In the genomic region with DNA sequence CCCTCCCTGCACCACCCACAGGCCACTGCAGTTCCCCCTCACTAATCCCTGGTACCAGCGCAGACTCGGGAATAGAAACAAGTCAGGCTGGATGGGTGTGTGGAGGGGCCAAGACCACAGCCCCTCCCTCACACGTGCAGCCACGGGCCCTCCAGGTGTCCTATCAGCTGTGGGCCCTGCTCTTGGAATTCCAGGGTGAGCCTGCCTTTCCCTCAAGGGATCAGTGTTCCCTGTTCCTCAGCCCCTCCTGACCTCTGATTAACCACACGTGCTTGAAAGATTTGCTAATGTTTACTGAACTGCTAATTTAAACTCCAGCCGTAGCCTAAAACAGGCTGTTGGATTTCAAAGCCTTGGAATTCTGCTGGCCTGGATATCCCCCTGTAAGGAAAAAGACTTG, we compare ENCODE assay signal across 24 cellular contexts.
DNase-seq lines count a peak whose midpoint lies in the region; ATAC-seq and TF ChIP-seq lines count a peak whose summit lies in the region.
"Had no signal": no experiment of that assay in that cellular context is flagged by ENCODE, and none has a peak within 500 bp of the region (broad histone marks: within the 10 kb centered on the region; RNA-seq: fewer than 3 reads in every experiment).

No MANE protein-coding gene starts in this region.

- peaks cover 10% of the 10 kb centered on the region for H3K4me1 ChIP-seq in endodermal cell (ENCODE audit: control insufficient read depth, insufficient read depth, low read length)

- no peaks in the 10 kb centered on the region for H3K27me3 Mint-ChIP-seq in activated CD8-positive, alpha-beta T cell treated with anti-CD3 and anti-CD28 coated beads, Interleukin-2, amount 10 ng/mL, durations not matched to agents 7 days and 5 days (ENCODE audit: low read depth)
- no peaks in the 10 kb centered on the region for H3K27me3 Mint-ChIP-seq in activated CD8-positive, alpha-beta T cell treated with anti-CD3 and anti-CD28 coated beads for 36 hours
- no peaks in the 10 kb centered on the region for H3K27me3 Mint-ChIP-seq in endodermal cell (ENCODE audit: insufficient read depth)
- H3K27me3 Mint-ChIP-seq in nephron (ENCODE audit: low read depth): no peaks in the 10 kb centered on the region
- peaks cover 0 to 2% (median 2%) of the 10 kb centered on the region in 3 donors for H3K27me3 Mint-ChIP-seq in CD14-positive monocyte (ENCODE audit: low read depth in 3 of 3)
- H3K27me3 Mint-ChIP-seq: activated CD4-positive, alpha-beta T cell treated with anti-CD3 and anti-CD28 coated beads, Interleukin-2, amount 10 ng/mL, durations not matched to agents 24 days and 14 days; B cell; dendritic cell treated with granulocyte-macrophage colony-stimulating factor and Interleukin-4, amounts not matched to agents 40 ng/mL and 50 ng/mL, for 4 days had no signal

- intact Hi-C loops in activated CD8-positive, alpha-beta T cell treated with anti-CD3 and anti-CD28 coated beads for 36 hours (cut with micrococcal nuclease): no loop called here
- intact Hi-C loops in CD14-positive monocyte (cut with micrococcal nuclease): no loop called here

- H3K36me3 ChIP-seq in endodermal cell (ENCODE audit: control insufficient read depth, insufficient read depth, low read length): no peaks in the 10 kb centered on the region
- H3K36me3 ChIP-seq: adrenal gland, cardiac muscle cell had no signal

- CTCF ChIA-PET in activated CD8-positive, alpha-beta T cell treated with anti-CD3 and anti-CD28 coated beads, Interleukin-2, amount 10 ng/mL, durations not matched to agents 7 days and 5 days (lab: Charles Lee): no interaction called here
- CTCF ChIA-PET in activated CD8-positive, alpha-beta T cell treated with anti-CD3 and anti-CD28 coated beads for 36 hours (lab: Charles Lee): interaction anchor here (1.1 kb wide), 1 partner anchor 148 kb away, joined by 3 read pairs; no protein-coding TSS in a partner anchor

- H3K27ac ChIP-seq in endodermal cell (ENCODE audit: low read depth, low read length): no peak overlapping the region
- H3K27ac ChIP-seq: adrenal gland, cardiac muscle cell, heart right ventricle, testis had no signal

- POLR2A ChIA-PET in activated CD8-positive, alpha-beta T cell treated with anti-CD3 and anti-CD28 coated beads, Interleukin-2, amount 10 ng/mL, durations not matched to agents 7 days and 5 days (lab: Charles Lee): interaction anchor here (0.6 kb wide), 1 partner anchor 144 kb away, joined by 3 read pairs; no protein-coding TSS in a partner anchor
- POLR2A ChIA-PET in activated CD8-positive, alpha-beta T cell treated with anti-CD3 and anti-CD28 coated beads for 36 hours (lab: Charles Lee): interaction anchor here (0.9 to 1.6 kb wide), 4 partner anchors 12 to 139 kb away, joined by 3 to 5 read pairs (median 4); no protein-coding TSS in a partner anchor

- ATAC-seq in activated CD8-positive, alpha-beta T cell treated with anti-CD3 and anti-CD28 coated beads, Interleukin-2, amount 10 ng/mL, durations not matched to agents 7 days and 5 days: no peak
- ATAC-seq in activated CD8-positive, alpha-beta T cell treated with anti-CD3 and anti-CD28 coated beads for 36 hours: no peak
- ATAC-seq in activated naive CD4-positive, alpha-beta T cell treated with anti-CD3 and anti-CD28 coated beads, Interleukin-2, amount 50 U/mL, for 72 hours: no peak
- ATAC-seq: heart right ventricle had no signal

- TF ChIP-seq CTCF in activated CD8-positive, alpha-beta T cell treated with anti-CD3 and anti-CD28 coated beads for 36 hours (IDR thresholded peaks at IDR 0.05): no peak
- TF ChIP-seq CTCF in endodermal cell (conservative IDR thresholded peaks at IDR 0.05) (no peak), nephron (IDR thresholded peaks at IDR 0.05; ENCODE audit: unreplicated experiment in 3 of 3) (no peak), CD14-positive monocyte (IDR thresholded peaks at IDR 0.05) (no peak)

- H3K9ac ChIP-seq in endodermal cell (ENCODE audit: extremely low read depth, low read length, poor library complexity, severe bottlenecking): no peak overlapping the region

- H3K36me3 Mint-ChIP-seq in activated CD8-positive, alpha-beta T cell treated with anti-CD3 and anti-CD28 coated beads, Interleukin-2, amount 10 ng/mL, durations not matched to agents 7 days and 5 days (ENCODE audit: low read depth): peaks cover 65% of the 10 kb centered on the region
- H3K36me3 Mint-ChIP-seq in activated CD8-positive, alpha-beta T cell treated with anti-CD3 and anti-CD28 coated beads for 36 hours (ENCODE audit: low read depth): peaks cover 25% of the 10 kb centered on the region
- H3K36me3 Mint-ChIP-seq in endodermal cell (ENCODE audit: low read depth) (peaks cover 9% of the 10 kb centered on the region), nephron (ENCODE audit: low read depth) (peaks cover 14% of the 10 kb centered on the region), CD14-positive monocyte (peaks cover 23 to 30% of the 10 kb centered on the region in 2 donors)
- peaks cover 8 to 30% of the 10 kb centered on the region in 2 donors for H3K36me3 Mint-ChIP-seq in activated naive CD4-positive, alpha-beta T cell treated with anti-CD3 and anti-CD28 coated beads, Interleukin-2, amount 50 U/mL, for 72 hours

- H3K4me3 ChIP-seq in endodermal cell (ENCODE audit: low read length): no peak overlapping the region
- H3K4me3 ChIP-seq: adrenal gland, cardiac muscle cell, heart right ventricle, testis had no signal

- peaks cover 84% of the 10 kb centered on the region for H3K4me1 Mint-ChIP-seq in activated CD8-positive, alpha-beta T cell treated with anti-CD3 and anti-CD28 coated beads, Interleukin-2, amount 10 ng/mL, durations not matched to agents 7 days and 5 days (ENCODE audit: low read depth)
- peaks cover 57% of the 10 kb centered on the region for H3K4me1 Mint-ChIP-seq in activated CD8-positive, alpha-beta T cell treated with anti-CD3 and anti-CD28 coated beads for 36 hours (ENCODE audit: low read depth)
- H3K4me1 Mint-ChIP-seq in endodermal cell (peaks cover 19% of the 10 kb centered on the region), nephron (peaks cover 35% of the 10 kb centered on the region), CD14-positive monocyte (peaks cover 33% of the 10 kb centered on the region)
- H3K4me1 Mint-ChIP-seq: neural crest cell had no signal

- H3K27me3 ChIP-seq in endodermal cell (ENCODE audit: control insufficient read depth, insufficient read depth, low read length, poor library complexity, severe bottlenecking): no peaks in the 10 kb centered on the region
- H3K27me3 ChIP-seq: adrenal gland, cardiac muscle cell, heart right ventricle, testis had no signal

- no peaks in the 10 kb centered on the region for H3K9me3 ChIP-seq in endodermal cell (ENCODE audit: control insufficient read depth, low read length)
- H3K9me3 ChIP-seq: adrenal gland, testis had no signal

- DNase-seq in activated CD8-positive, alpha-beta T cell treated with anti-CD3 and anti-CD28 coated beads, Interleukin-2, amount 10 ng/mL, durations not matched to agents 7 days and 5 days: no peak
- no peak for DNase-seq in activated CD8-positive, alpha-beta T cell treated with anti-CD3 and anti-CD28 coated beads for 36 hours
- no peak for DNase-seq in endodermal cell
- no peak for DNase-seq in activated naive CD4-positive, alpha-beta T cell treated with anti-CD3 and anti-CD28 coated beads, Interleukin-2, amount 50 U/mL, for 72 hours (ENCODE audit: low spot score in 2 of 2)
- no peak for DNase-seq in CD14-positive monocyte (ENCODE audit: low spot score)
- DNase-seq in NCI-H2171 treated with DMSO at 0.1 percent for 48 hours (lab: John Stamatoyannopoulos, UW): no peak
- no peak for DNase-seq in NCI-H1694 treated with DMSO at 0.1 percent for 48 hours (lab: John Stamatoyannopoulos, UW)
- DNase-seq: activated CD4-positive, alpha-beta T cell treated with anti-CD3 and anti-CD28 coated beads, Interleukin-2, amount 10 ng/mL, durations not matched to agents 24 days and 14 days; activated effector memory CD4-positive, alpha-beta T cell treated with anti-CD3 and anti-CD28 coated beads, Interleukin-2, amount 50 U/mL, for 16 hours; adrenal gland; H7; heart right ventricle; MM.1S; NCI-H1417 treated with DMSO at 0.1 percent for 48 hours; NCI-H510A treated with DMSO at 0.1 percent for 48 hours; NK-92 treated with Interleukin-12 subunit alpha and Interleukin-12 subunit beta, amount 100 ng/mL, for 24 hours; posterior cingulate gyrus; T-helper 1 cell; testis had no signal

- peaks cover 8% of the 10 kb centered on the region for H3K9me3 Mint-ChIP-seq in activated CD8-positive, alpha-beta T cell treated with anti-CD3 and anti-CD28 coated beads, Interleukin-2, amount 10 ng/mL, durations not matched to agents 7 days and 5 days (ENCODE audit: insufficient read depth)
- H3K9me3 Mint-ChIP-seq in activated CD8-positive, alpha-beta T cell treated with anti-CD3 and anti-CD28 coated beads for 36 hours: peaks cover 10% of the 10 kb centered on the region
- no peaks in the 10 kb centered on the region for H3K9me3 Mint-ChIP-seq in endodermal cell
- no peaks in the 10 kb centered on the region for H3K9me3 Mint-ChIP-seq in nephron
- peaks cover 3 to 4% of the 10 kb centered on the region in 2 donors for H3K9me3 Mint-ChIP-seq in activated naive CD4-positive, alpha-beta T cell treated with anti-CD3 and anti-CD28 coated beads, Interleukin-2, amount 50 U/mL, for 72 hours
- H3K9me3 Mint-ChIP-seq in CD14-positive monocyte: peaks cover 6 to 14% (median 10%) of the 10 kb centered on the region in 7 donors
- H3K9me3 Mint-ChIP-seq: activated CD4-positive, alpha-beta T cell treated with anti-CD3 and anti-CD28 coated beads, Interleukin-2, amount 10 ng/mL, durations not matched to agents 24 days and 14 days; neural crest cell had no signal

- H3K27ac Mint-ChIP-seq in activated CD8-positive, alpha-beta T cell treated with anti-CD3 and anti-CD28 coated beads, Interleukin-2, amount 10 ng/mL, durations not matched to agents 7 days and 5 days: peak overlapping the region; percentile 24
- no peak overlapping the region for H3K27ac Mint-ChIP-seq in activated CD8-positive, alpha-beta T cell treated with anti-CD3 and anti-CD28 coated beads for 36 hours
- H3K27ac Mint-ChIP-seq in endodermal cell (peak overlapping the region; percentile 38), nephron (peak overlapping the region; percentile 50 to 91 (median 67)), CD14-positive monocyte (no peak overlapping the region)
- H3K27ac Mint-ChIP-seq in activated naive CD4-positive, alpha-beta T cell treated with anti-CD3 and anti-CD28 coated beads, Interleukin-2, amount 50 U/mL, for 72 hours: no peak overlapping the region
- H3K27ac Mint-ChIP-seq: activated CD4-positive, alpha-beta T cell treated with anti-CD3 and anti-CD28 coated beads, Interleukin-2, amount 10 ng/mL, durations not matched to agents 24 days and 14 days; B cell; dendritic cell treated with granulocyte-macrophage colony-stimulating factor and Interleukin-4, amounts not matched to agents 40 ng/mL and 50 ng/mL, for 4 days had no signal

- H3K4me3 Mint-ChIP-seq in activated CD8-positive, alpha-beta T cell treated with anti-CD3 and anti-CD28 coated beads, Interleukin-2, amount 10 ng/mL, durations not matched to agents 7 days and 5 days: no peak overlapping the region
- H3K4me3 Mint-ChIP-seq in activated CD8-positive, alpha-beta T cell treated with anti-CD3 and anti-CD28 coated beads for 36 hours: no peak overlapping the region
- H3K4me3 Mint-ChIP-seq in endodermal cell (no peak overlapping the region), nephron (no peak overlapping the region), CD14-positive monocyte (no peak overlapping the region)
- H3K4me3 Mint-ChIP-seq: activated CD4-positive, alpha-beta T cell treated with anti-CD3 and anti-CD28 coated beads, Interleukin-2, amount 10 ng/mL, durations not matched to agents 24 days and 14 days; B cell; dendritic cell treated with granulocyte-macrophage colony-stimulating factor and Interleukin-4, amounts not matched to agents 40 ng/mL and 50 ng/mL, for 4 days; neural crest cell had no signal

- WGBS in endodermal cell (ENCODE audit: insufficient coverage in 1 of 2, insufficient read length in 1 of 2), 2 experiments: 73 to 76% methylated on average over 6 of the region's 6 CpGs

Comparison
In these comparisons a context has a peak if more than half of its experiments do, and no peak if none do; other contexts are left out.
1. H3K27ac Mint-ChIP-seq: peak in activated CD8-positive, alpha-beta T cell treated with anti-CD3 and anti-CD28 coated beads, Interleukin-2, amount 10 ng/mL, durations not matched to agents 7 days and 5 days (single experiment), endodermal cell (single experiment) and nephron (3 of 3); none in activated CD8-positive, alpha-beta T cell treated with anti-CD3 and anti-CD28 coated beads for 36 hours (single experiment), activated naive CD4-positive, alpha-beta T cell treated with anti-CD3 and anti-CD28 coated beads, Interleukin-2, amount 50 U/mL, for 72 hours (0 of 2) and CD14-positive monocyte (0 of 7).